In the genomic region with DNA sequence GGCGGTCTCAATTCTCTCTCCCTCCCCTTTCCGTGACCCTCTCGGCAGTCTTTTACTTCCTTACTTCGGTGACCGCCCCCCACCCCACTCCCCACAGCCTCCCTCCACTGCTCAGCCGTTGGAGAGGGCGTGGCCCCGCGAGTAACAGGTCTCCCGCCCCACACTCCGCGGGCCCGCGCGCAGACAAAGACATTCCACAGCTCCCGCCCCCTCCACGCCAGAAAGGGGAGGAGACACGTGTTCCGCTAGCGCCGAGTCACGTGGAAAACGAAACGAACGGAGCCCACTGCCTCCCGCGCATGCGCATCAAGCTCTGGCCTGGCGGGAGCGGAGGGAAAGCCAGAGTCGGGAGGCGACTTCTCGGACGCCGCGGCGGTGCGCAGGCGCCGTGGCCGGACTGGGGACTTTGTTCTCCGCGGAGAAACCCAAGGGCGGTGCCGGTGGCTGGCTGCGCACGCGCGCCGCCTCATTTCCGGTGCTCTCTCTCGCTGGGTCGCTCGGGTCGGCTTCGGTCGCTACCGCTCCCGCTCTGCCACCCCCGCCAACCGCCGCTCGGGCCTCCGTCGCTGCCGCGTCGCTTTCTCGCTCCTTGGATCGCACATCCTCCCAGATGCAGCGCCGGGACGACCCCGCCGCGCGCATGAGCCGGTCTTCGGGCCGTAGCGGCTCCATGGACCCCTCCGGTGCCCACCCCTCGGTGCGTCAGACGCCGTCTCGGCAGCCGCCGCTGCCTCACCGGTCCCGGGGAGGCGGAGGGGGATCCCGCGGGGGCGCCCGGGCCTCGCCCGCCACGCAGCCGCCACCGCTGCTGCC, we compare ENCODE assay signal across 8 cellular contexts. TPM values are rescaled to one million over a fixed set of nuclear protein-coding genes. Genes with fewer than 3 reads are reported as not detected.
DNase-seq lines count a peak whose midpoint lies in the region; ATAC-seq and TF ChIP-seq lines count a peak whose summit lies in the region.

A gene with protein sequence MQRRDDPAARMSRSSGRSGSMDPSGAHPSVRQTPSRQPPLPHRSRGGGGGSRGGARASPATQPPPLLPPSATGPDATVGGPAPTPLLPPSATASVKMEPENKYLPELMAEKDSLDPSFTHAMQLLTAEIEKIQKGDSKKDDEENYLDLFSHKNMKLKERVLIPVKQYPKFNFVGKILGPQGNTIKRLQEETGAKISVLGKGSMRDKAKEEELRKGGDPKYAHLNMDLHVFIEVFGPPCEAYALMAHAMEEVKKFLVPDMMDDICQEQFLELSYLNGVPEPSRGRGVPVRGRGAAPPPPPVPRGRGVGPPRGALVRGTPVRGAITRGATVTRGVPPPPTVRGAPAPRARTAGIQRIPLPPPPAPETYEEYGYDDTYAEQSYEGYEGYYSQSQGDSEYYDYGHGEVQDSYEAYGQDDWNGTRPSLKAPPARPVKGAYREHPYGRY (plus strand): TSS at position 483 of the 813 bp plus-strand sequence. CDS start 128 bp downstream, at position 611.

- CTCF ChIA-PET in CD8-positive, alpha-beta T cell (lab: Charles Lee): interaction anchor here (1.2 to 2.6 kb wide), 3 partner anchors 8 to 50 kb away, joined by 3 to 9 read pairs (median 4); no protein-coding TSS in a partner anchor

- peaks cover 20% of the 10 kb centered on the region for H3K36me3 Mint-ChIP-seq in CD8-positive, alpha-beta T cell

- no peak for TF ChIP-seq CTCF in CD8-positive, alpha-beta T cell (IDR thresholded peaks at IDR 0.05)
- TF ChIP-seq CTCF in lower lobe of right lung (IDR thresholded peaks at IDR 0.05): no peak

- H3K4me1 ChIP-seq in CD8-positive, alpha-beta T cell (ENCODE audit: insufficient read depth, low read length): peaks cover 28% of the 10 kb centered on the region
- H3K4me1 ChIP-seq in lower lobe of right lung: peaks cover 38% of the 10 kb centered on the region

- H3K9me3 ChIP-seq in CD8-positive, alpha-beta T cell (ENCODE audit: low read length): no peaks in the 10 kb centered on the region
- H3K9me3 ChIP-seq in lower lobe of right lung: no peaks in the 10 kb centered on the region

- H3K4me1 Mint-ChIP-seq in CD8-positive, alpha-beta T cell (ENCODE audit: low read depth): peaks cover 30% of the 10 kb centered on the region

- H3K36me3 ChIP-seq in CD8-positive, alpha-beta T cell (ENCODE audit: insufficient read depth, low read length): no peaks in the 10 kb centered on the region
- peaks cover 8% of the 10 kb centered on the region for H3K36me3 ChIP-seq in lower lobe of right lung

- ATAC-seq in CD8-positive, alpha-beta T cell: peak; percentile 85
- peak; percentile 83 for ATAC-seq in GM19467 (IDR thresholded peaks at IDR 0.05; ENCODE audit: unreplicated experiment)
- ATAC-seq in lower lobe of right lung: peak; percentile 97 to 98

- no peaks in the 10 kb centered on the region for H3K27me3 Mint-ChIP-seq in CD8-positive, alpha-beta T cell (ENCODE audit: low read depth)

- DNase-seq in CD8-positive, alpha-beta T cell: peak; percentile 92 to 99 (median 97)
- DNase-seq in HS-27A (ENCODE audit: low read depth) (peak; percentile 98), NK-92 (lab: John Stamatoyannopoulos, UW; ENCODE audit: unreplicated experiment) (peak; percentile 92), lower lobe of right lung (peak; percentile 99)
- DNase-seq in activated CD8-positive, alpha-beta memory T cell treated with anti-CD3 and anti-CD28 coated beads for 1 hour (ENCODE audit: extremely low read depth in 1 of 2, low read depth in 1 of 2): peak; percentile 95 to 96
- peak; percentile 96 for DNase-seq in effector CD4-positive, alpha-beta T cell
- DNase-seq in stimulated activated CD4-positive, alpha-beta T cell treated with anti-CD3 and anti-CD28 coated beads, TNF-alpha, amount 100 ng/mL, for 24 hours (ENCODE audit: low read depth in 3 of 3): peak; percentile 95 to 98 (median 96)

- H3K4me3 Mint-ChIP-seq in CD8-positive, alpha-beta T cell: peak within 1 kb of the TSS; percentile 96

- intact Hi-C loops in CD8-positive, alpha-beta T cell (cut with DNase I, micrococcal nuclease): loop anchor here (1.0 to 10.0 kb wide), 11 partner anchors 21 to 381 kb away; a partner anchor contains a TSS
- intact Hi-C loops in lower lobe of right lung (cut with DNase I): no loop called here

- peak within 1 kb of the TSS; percentile 98 for H3K4me3 ChIP-seq in CD8-positive, alpha-beta T cell (ENCODE audit: low read depth, low read length)
- peak within 1 kb of the TSS; percentile 98 for H3K4me3 ChIP-seq in lower lobe of right lung

- peak within 1 kb of the TSS; percentile 93 for H3K27ac ChIP-seq in CD8-positive, alpha-beta T cell (ENCODE audit: low read depth, low read length)
- H3K27ac ChIP-seq in lower lobe of right lung: peak within 1 kb of the TSS; percentile 99

- H3K9me3 Mint-ChIP-seq in CD8-positive, alpha-beta T cell: no peaks in the 10 kb centered on the region

- no peaks in the 10 kb centered on the region for H3K27me3 ChIP-seq in CD8-positive, alpha-beta T cell (ENCODE audit: insufficient read depth, low read length)
- no peaks in the 10 kb centered on the region for H3K27me3 ChIP-seq in lower lobe of right lung (ENCODE audit: low read depth)

- peak within 1 kb of the TSS; percentile 99 for H3K27ac Mint-ChIP-seq in CD8-positive, alpha-beta T cell

- POLR2A ChIA-PET in CD8-positive, alpha-beta T cell (lab: Charles Lee): interaction anchor here (0.6 to 5.0 kb wide), 11 partner anchors 13 to 186 kb away, joined by 3 to 26 read pairs (median 3); a partner anchor contains a TSS

RNA-seq across cellular contexts. Expression of the gene that starts here (rescaled TPM):
- total RNA-seq in CD8-positive, alpha-beta T cell: 100 to 1,000 TPM; 102 TPM
- 79.5 TPM for total RNA-seq in lower lobe of right lung

Comparison
In these comparisons a context has a peak if more than half of its experiments do, and no peak if none do; other contexts are left out.
1. Peak in every context shown above with its lines: DNase-seq, ATAC-seq, H3K4me3 ChIP-seq and H3K27ac ChIP-seq.